Comparison of ENCODE assay signal across 4 cellular contexts in genomic region chr16:35404273-35404672, GRCh38.
A peak's percentile ranks its signal among the peaks of the same experiment; 100 is the strongest.
TF ChIP-seq lines count a peak whose summit lies in the region.

No MANE protein-coding gene starts in this region.

TF ChIP-seq in HepG2, 621 proteins besides CTCF, POLR2A, EP300 and RAD21:
- TF ChIP-seq MAFF (IDR thresholded peaks at IDR 0.05; ENCODE audit: low read depth, low read length) = peak; percentile 80
- peak; percentile 72 to 89 for TF ChIP-seq MAFK (conservative IDR thresholded peaks at IDR 0.05 in 1 of 2, IDR thresholded peaks at IDR 0.05 in 1 of 2; ENCODE audit: low read length in 2 of 2)
- TF ChIP-seq HNRNPUL1 (IDR thresholded peaks at IDR 0.05; ENCODE audit: low read depth, low read length) = no peak

TF ChIP-seq in A549, 52 proteins besides CTCF, POLR2A, EP300 and RAD21:
- TF ChIP-seq MAFK (IDR thresholded peaks at IDR 0.05; ENCODE audit: partially characterized antibody) (peak; percentile 75), HOXA7 (CRISPR knock-in tag; IDR thresholded peaks at IDR 0.05) (no peak)

TF ChIP-seq in IMR-90, 13 proteins besides CTCF, POLR2A, EP300 and RAD21:
- TF ChIP-seq MAFK (IDR thresholded peaks at IDR 0.05; ENCODE audit: low read depth, low read length) = peak; percentile 76
- TF ChIP-seq RCOR1 (IDR thresholded peaks at IDR 0.05; ENCODE audit: insufficient replicate concordance, low read length) = no peak
TF ChIP-seq in IMR-90: peak in this region for 1.

TF ChIP-seq in K562, 482 proteins besides CTCF, POLR2A, EP300 and RAD21:
- TF ChIP-seq MAFG (tag; conservative IDR thresholded peaks at IDR 0.05) = peak; percentile 26; the same call in 1 of the 2 replicates
- peak; percentile 31; the same call in 1 of the 2 replicates for TF ChIP-seq MAFK (IDR thresholded peaks at IDR 0.05; ENCODE audit: low read length)
- peak; percentile 47 for TF ChIP-seq MAFF (IDR thresholded peaks at IDR 0.05; ENCODE audit: low read length)
- no peak for TF ChIP-seq ZNF277 (CRISPR knock-in tag; IDR thresholded peaks at IDR 0.05; ENCODE audit: borderline replicate concordance)
- TF ChIP-seq ZNF316 (IDR thresholded peaks at IDR 0.05) = peak; percentile 43; the same call in 1 of the 2 replicates
